ENCODE assay signal across 2 cellular contexts in genomic region chr12:10574307-10574706, GRCh38.
TF ChIP-seq lines count a peak whose summit lies in the region.

No MANE protein-coding gene starts in this region.

TF ChIP-seq in neural cell, 6 proteins besides CTCF, POLR2A, EP300 and RAD21:
- TF ChIP-seq TAF1 (IDR thresholded peaks at IDR 0.05; ENCODE audit: low read depth): no peak
- TF ChIP-seq EZH2 (IDR thresholded peaks at IDR 0.05; ENCODE audit: borderline replicate concordance, insufficient read depth, low read length, poor library complexity, severe bottlenecking): no peak
- peak; percentile 29 for TF ChIP-seq POLR2AphosphoS5 (IDR thresholded peaks at IDR 0.05)
- peak; percentile 37 for TF ChIP-seq REST (IDR thresholded peaks at IDR 0.05; ENCODE audit: borderline replicate concordance)

TF ChIP-seq in HepG2, 621 proteins besides CTCF, POLR2A, EP300 and RAD21:
- TF ChIP-seq AKAP8 (CRISPR knock-in tag; IDR thresholded peaks at IDR 0.05): no peak
- no peak for TF ChIP-seq PRDM4 (CRISPR knock-in tag; IDR thresholded peaks at IDR 0.05; ENCODE audit: borderline replicate concordance)
- TF ChIP-seq ZNF441 (CRISPR knock-in tag; IDR thresholded peaks at IDR 0.05; ENCODE audit: borderline replicate concordance): no peak
- TF ChIP-seq ZMAT3 (CRISPR knock-in tag; conservative IDR thresholded peaks at IDR 0.05): no peak
- no peak for TF ChIP-seq ZSCAN5A (CRISPR knock-in tag; IDR thresholded peaks at IDR 0.05; ENCODE audit: borderline replicate concordance)
- no peak for TF ChIP-seq EHMT2 (IDR thresholded peaks at IDR 0.05; ENCODE audit: borderline replicate concordance, low read depth, low read length)
- no peak for TF ChIP-seq ZNF737 (CRISPR knock-in tag; IDR thresholded peaks at IDR 0.05; ENCODE audit: borderline replicate concordance)
- TF ChIP-seq SOX13 (IDR thresholded peaks at IDR 0.05): no peak
- TF ChIP-seq SOX13 (CRISPR knock-in tag; conservative IDR thresholded peaks at IDR 0.05 in 1 of 2, IDR thresholded peaks at IDR 0.05 in 1 of 2): no peak
- TF ChIP-seq ETV5 (CRISPR knock-in tag; IDR thresholded peaks at IDR 0.05; ENCODE audit: borderline replicate concordance): no peak
- TF ChIP-seq ZNF577 (CRISPR knock-in tag; IDR thresholded peaks at IDR 0.05; ENCODE audit: borderline replicate concordance, low read depth): no peak
- no peak for TF ChIP-seq SNAPC4 (CRISPR knock-in tag; IDR thresholded peaks at IDR 0.05)
- TF ChIP-seq IRX3 (CRISPR knock-in tag; IDR thresholded peaks at IDR 0.05; ENCODE audit: borderline replicate concordance, low read depth): no peak
- no peak for TF ChIP-seq NFKB2 (CRISPR knock-in tag; IDR thresholded peaks at IDR 0.05; ENCODE audit: borderline replicate concordance)
- TF ChIP-seq POLR2AphosphoS2 (IDR thresholded peaks at IDR 0.05; ENCODE audit: low read depth, low read length): no peak
- no peak for TF ChIP-seq PCBP1 (IDR thresholded peaks at IDR 0.05; ENCODE audit: borderline replicate concordance, low read depth, low read length)
